ENCODE assay signal across 8 cellular contexts in the genomic region with DNA sequence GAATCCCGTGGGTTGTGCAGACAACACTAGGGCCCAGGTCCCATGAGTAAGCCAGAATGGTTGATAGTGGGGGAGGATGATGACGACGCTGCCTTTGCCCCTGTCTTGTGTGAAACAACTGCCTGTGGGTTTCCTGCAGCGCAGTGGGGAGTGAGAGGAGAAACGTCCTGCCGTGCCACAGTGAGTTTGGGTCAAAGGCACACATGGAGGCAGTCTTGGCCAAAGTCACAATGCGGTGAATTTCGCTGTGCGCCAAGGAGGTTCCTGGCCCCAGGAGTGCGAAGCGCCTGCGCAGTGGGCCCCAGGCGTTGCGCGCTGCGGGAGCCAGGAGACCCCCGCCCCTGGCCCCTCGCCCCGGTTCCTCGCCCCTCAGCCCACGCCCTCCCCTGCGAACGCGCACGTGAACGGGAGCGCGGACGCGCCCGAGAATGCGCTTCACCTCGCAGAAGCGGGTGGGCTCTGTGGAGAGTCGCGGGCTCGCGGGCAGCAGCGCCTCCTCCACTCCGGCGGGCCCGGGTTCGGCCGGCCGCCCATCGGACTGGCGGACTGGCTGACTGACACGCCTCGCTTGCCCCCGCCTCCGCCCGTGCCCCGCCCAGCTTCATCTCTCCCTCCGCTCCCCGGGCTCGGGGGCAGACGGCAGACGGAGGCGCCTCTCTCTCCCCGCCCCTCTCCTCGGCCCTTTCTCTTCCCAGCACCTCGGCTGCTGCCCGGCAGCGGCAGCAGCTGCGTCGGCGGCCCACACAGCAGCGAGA. TPM values are rescaled to one million over a fixed set of nuclear protein-coding genes. Genes with fewer than 3 reads are reported as not detected.
A peak's percentile ranks its signal among the peaks of the same experiment; 100 is the strongest.
DNase-seq lines count a peak whose midpoint lies in the region; ATAC-seq and TF ChIP-seq lines count a peak whose summit lies in the region.

TSS of gene NUDT10 (plus strand) at position 635 of the 755 bp plus-strand sequence. CDS start 144 bp downstream, outside the sequence.

- peak; percentile 21 for DNase-seq in T-helper 2 cell treated with Interferon-gamma antibody and Interleukin-4, amounts not matched to agents 5 μg/mL and 100 μg/mL, for 36 hours (ENCODE audit: low spot score)
- peak; percentile 28 for DNase-seq in choroid plexus epithelial cell (ENCODE audit: low read depth)
- peak; percentile 35 to 79 for DNase-seq in left lung
- DNase-seq in stimulated activated CD8-positive, alpha-beta memory T cell treated with anti-CD3 and anti-CD28 coated beads, Interleukin-15, amount 100 ng/mL, for 48 hours (ENCODE audit: low read depth in 2 of 2): peak; percentile 23 to 24
- DNase-seq in SW 1271 (lab: John Stamatoyannopoulos, UW): no peak
- DNase-seq in COR-L47 (lab: John Stamatoyannopoulos, UW): no peak

- H3K9me3 ChIP-seq in HEK293 (ENCODE audit: control insufficient read depth, insufficient read depth, low read depth, low read length) (no peaks in the 10 kb centered on the region; the same call in 1 of the 2 replicates), left lung (no peaks in the 10 kb centered on the region)

- peak within 1 kb of the TSS; percentile 84 for H3K4me3 Mint-ChIP-seq in T-helper 2 cell treated with Interferon-gamma antibody and Interleukin-4, amounts not matched to agents 5 μg/mL and 100 μg/mL, for 36 hours

- ATAC-seq in left lung: peak; percentile 86
- no peak for ATAC-seq in HG02852 (IDR thresholded peaks at IDR 0.05; ENCODE audit: unreplicated experiment)

- peaks cover 6 to 12% of the 10 kb centered on the region in 2 donors for H3K27me3 ChIP-seq in left lung

- H3K27ac Mint-ChIP-seq in T-helper 2 cell treated with Interferon-gamma antibody and Interleukin-4, amounts not matched to agents 5 μg/mL and 100 μg/mL, for 36 hours: no peak within 1 kb of the TSS

- H3K4me1 ChIP-seq in HEK293 (ENCODE audit: control insufficient read depth, insufficient read depth, low read length) (no peaks in the 10 kb centered on the region), left lung (no peaks in the 10 kb centered on the region)

- H3K27ac ChIP-seq in HEK293 (ENCODE audit: extremely low read depth, low read depth, low read length): no peak within 1 kb of the TSS
- no peak within 1 kb of the TSS for H3K27ac ChIP-seq in left lung

- CTCF ChIA-PET in HEK293 (lab: Yijun Ruan, JAX): no interaction called here

- POLR2A ChIA-PET in HEK293 (lab: Yijun Ruan, JAX): no interaction called here

- peak within 1 kb of the TSS; percentile 46 for H3K4me3 ChIP-seq in HEK293 (ENCODE audit: low read depth, low read length)
- peak within 1 kb of the TSS; percentile 48 for H3K4me3 ChIP-seq in choroid plexus epithelial cell (ENCODE audit: low read depth, low read length)
- peak within 1 kb of the TSS; percentile 19 to 30 for H3K4me3 ChIP-seq in left lung

- intact Hi-C loops in left lung (cut with DNase I): no loop called here

- H3K4me1 Mint-ChIP-seq in T-helper 2 cell treated with Interferon-gamma antibody and Interleukin-4, amounts not matched to agents 5 μg/mL and 100 μg/mL, for 36 hours (ENCODE audit: low read depth): no peaks in the 10 kb centered on the region

- no peak for TF ChIP-seq CTCF in HEK293 (tag by site-specific recombination; IDR thresholded peaks at IDR 0.05)
- TF ChIP-seq CTCF in choroid plexus epithelial cell (conservative IDR thresholded peaks at IDR 0.05; ENCODE audit: low read depth, low read length): no peak
- TF ChIP-seq CTCF in left lung (IDR thresholded peaks at IDR 0.05): no peak

- H3K9me3 Mint-ChIP-seq in T-helper 2 cell treated with Interferon-gamma antibody and Interleukin-4, amounts not matched to agents 5 μg/mL and 100 μg/mL, for 36 hours: no peaks in the 10 kb centered on the region

- H3K27me3 Mint-ChIP-seq in T-helper 2 cell treated with Interferon-gamma antibody and Interleukin-4, amounts not matched to agents 5 μg/mL and 100 μg/mL, for 36 hours (ENCODE audit: low read depth): peaks cover 4% of the 10 kb centered on the region

- H3K36me3 ChIP-seq in HEK293 (ENCODE audit: control insufficient read depth in 2 of 2, insufficient read depth in 1 of 2, low read length in 2 of 2): no peaks in the 10 kb centered on the region
- H3K36me3 ChIP-seq in left lung: no peaks in the 10 kb centered on the region

- no peaks in the 10 kb centered on the region for H3K36me3 Mint-ChIP-seq in T-helper 2 cell treated with Interferon-gamma antibody and Interleukin-4, amounts not matched to agents 5 μg/mL and 100 μg/mL, for 36 hours (ENCODE audit: low read depth)

TF ChIP-seq in HEK293, 187 proteins besides CTCF, POLR2A, EP300 and RAD21 (continues in another document):
- TF ChIP-seq, protein P1, sequence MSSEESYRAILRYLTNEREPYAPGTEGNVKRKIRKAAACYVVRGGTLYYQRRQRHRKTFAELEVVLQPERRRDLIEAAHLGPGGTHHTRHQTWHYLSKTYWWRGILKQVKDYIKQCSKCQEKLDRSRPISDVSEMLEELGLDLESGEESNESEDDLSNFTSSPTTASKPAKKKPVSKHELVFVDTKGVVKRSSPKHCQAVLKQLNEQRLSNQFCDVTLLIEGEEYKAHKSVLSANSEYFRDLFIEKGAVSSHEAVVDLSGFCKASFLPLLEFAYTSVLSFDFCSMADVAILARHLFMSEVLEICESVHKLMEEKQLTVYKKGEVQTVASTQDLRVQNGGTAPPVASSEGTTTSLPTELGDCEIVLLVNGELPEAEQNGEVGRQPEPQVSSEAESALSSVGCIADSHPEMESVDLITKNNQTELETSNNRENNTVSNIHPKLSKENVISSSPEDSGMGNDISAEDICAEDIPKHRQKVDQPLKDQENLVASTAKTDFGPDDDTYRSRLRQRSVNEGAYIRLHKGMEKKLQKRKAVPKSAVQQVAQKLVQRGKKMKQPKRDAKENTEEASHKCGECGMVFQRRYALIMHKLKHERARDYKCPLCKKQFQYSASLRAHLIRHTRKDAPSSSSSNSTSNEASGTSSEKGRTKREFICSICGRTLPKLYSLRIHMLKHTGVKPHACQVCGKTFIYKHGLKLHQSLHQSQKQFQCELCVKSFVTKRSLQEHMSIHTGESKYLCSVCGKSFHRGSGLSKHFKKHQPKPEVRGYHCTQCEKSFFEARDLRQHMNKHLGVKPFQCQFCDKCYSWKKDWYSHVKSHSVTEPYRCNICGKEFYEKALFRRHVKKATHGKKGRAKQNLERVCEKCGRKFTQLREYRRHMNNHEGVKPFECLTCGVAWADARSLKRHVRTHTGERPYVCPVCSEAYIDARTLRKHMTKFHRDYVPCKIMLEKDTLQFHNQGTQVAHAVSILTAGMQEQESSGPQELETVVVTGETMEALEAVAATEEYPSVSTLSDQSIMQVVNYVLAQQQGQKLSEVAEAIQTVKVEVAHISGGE (tag by site-specific recombination; conservative IDR thresholded peaks at IDR 0.05; ENCODE audit: low read depth): 0 out of 2 replicates have a peak, but pooled peaks have one; percentile 13
- TF ChIP-seq, protein P2, sequence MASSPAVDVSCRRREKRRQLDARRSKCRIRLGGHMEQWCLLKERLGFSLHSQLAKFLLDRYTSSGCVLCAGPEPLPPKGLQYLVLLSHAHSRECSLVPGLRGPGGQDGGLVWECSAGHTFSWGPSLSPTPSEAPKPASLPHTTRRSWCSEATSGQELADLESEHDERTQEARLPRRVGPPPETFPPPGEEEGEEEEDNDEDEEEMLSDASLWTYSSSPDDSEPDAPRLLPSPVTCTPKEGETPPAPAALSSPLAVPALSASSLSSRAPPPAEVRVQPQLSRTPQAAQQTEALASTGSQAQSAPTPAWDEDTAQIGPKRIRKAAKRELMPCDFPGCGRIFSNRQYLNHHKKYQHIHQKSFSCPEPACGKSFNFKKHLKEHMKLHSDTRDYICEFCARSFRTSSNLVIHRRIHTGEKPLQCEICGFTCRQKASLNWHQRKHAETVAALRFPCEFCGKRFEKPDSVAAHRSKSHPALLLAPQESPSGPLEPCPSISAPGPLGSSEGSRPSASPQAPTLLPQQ (tag by site-specific recombination; IDR thresholded peaks at IDR 0.05): peak; percentile 21; the same call in 1 of the 2 replicates
- TF ChIP-seq, protein P3, sequence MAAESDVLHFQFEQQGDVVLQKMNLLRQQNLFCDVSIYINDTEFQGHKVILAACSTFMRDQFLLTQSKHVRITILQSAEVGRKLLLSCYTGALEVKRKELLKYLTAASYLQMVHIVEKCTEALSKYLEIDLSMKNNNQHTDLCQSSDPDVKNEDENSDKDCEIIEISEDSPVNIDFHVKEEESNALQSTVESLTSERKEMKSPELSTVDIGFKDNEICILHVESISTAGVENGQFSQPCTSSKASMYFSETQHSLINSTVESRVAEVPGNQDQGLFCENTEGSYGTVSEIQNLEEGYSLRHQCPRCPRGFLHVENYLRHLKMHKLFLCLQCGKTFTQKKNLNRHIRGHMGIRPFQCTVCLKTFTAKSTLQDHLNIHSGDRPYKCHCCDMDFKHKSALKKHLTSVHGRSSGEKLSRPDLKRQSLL (tag by site-specific recombination; IDR thresholded peaks at IDR 0.05): no peak
- TF ChIP-seq ZNF776 (tag by site-specific recombination; IDR thresholded peaks at IDR 0.05; ENCODE audit: borderline replicate concordance) (no peak), YY1 (tag by site-specific recombination; IDR thresholded peaks at IDR 0.05) (no peak), ZNF785 (tag by site-specific recombination; IDR thresholded peaks at IDR 0.05) (no peak), ZNF433 (tag by site-specific recombination; IDR thresholded peaks at IDR 0.05; ENCODE audit: low read depth) (no peak), ZFHX2 (tag by site-specific recombination; conservative IDR thresholded peaks at IDR 0.05) (peak; percentile 21; the same call in 1 of the 2 replicates), ZSCAN30 (tag by site-specific recombination; IDR thresholded peaks at IDR 0.05) (no peak), ZNF621 (tag by site-specific recombination; IDR thresholded peaks at IDR 0.05) (no peak)

RNA-seq across cellular contexts. Expression of gene NUDT10, which starts in this region (rescaled TPM):
- under 1 TPM; 0.12 to 0.34 TPM for total RNA-seq in left lung

Comparison
In these comparisons a context has a peak if more than half of its experiments do, and no peak if none do; other contexts are left out.
1. Peak in DNase-seq, ATAC-seq and H3K4me3 ChIP-seq in left lung; RNA of the gene not detected or under 1 TPM.
2. DNase-seq: peak in T-helper 2 cell treated with Interferon-gamma antibody and Interleukin-4, amounts not matched to agents 5 μg/mL and 100 μg/mL, for 36 hours (single experiment), choroid plexus epithelial cell (single experiment) and stimulated activated CD8-positive, alpha-beta memory T cell treated with anti-CD3 and anti-CD28 coated beads, Interleukin-15, amount 100 ng/mL, for 48 hours (2 of 2); none in SW 1271 (0 of 2) and COR-L47 (single experiment).
3. Peak in every context shown above with its lines, with median percentiles within 50 percentile points of each other: H3K4me3 ChIP-seq.